Comparison of ENCODE assay signal across 1 cellular context in the genomic region with DNA sequence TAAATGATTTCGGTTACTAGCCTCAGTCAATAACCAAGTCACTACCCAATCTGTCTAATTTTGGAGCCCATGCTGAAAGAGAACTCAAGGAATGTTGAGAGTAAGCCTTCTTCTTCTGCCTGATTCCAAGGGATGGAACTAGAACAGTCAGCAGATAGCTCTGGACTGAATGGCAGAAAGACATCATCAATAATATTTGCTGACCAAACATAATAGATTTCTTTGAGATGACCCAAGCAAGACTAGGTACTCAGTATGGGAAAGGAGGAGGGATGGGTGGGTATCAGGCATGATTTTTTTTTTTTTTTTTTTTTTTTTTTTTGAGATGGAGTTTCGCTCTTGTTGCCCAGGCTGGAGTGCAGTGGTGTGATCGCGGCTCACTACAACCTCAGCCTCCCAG.
TF ChIP-seq lines count a peak whose summit lies in the region.

No MANE protein-coding gene starts in this region.

TF ChIP-seq in GM23338, 12 proteins besides CTCF, POLR2A, EP300 and RAD21 (continued from another document):
- TF ChIP-seq, protein P1, sequence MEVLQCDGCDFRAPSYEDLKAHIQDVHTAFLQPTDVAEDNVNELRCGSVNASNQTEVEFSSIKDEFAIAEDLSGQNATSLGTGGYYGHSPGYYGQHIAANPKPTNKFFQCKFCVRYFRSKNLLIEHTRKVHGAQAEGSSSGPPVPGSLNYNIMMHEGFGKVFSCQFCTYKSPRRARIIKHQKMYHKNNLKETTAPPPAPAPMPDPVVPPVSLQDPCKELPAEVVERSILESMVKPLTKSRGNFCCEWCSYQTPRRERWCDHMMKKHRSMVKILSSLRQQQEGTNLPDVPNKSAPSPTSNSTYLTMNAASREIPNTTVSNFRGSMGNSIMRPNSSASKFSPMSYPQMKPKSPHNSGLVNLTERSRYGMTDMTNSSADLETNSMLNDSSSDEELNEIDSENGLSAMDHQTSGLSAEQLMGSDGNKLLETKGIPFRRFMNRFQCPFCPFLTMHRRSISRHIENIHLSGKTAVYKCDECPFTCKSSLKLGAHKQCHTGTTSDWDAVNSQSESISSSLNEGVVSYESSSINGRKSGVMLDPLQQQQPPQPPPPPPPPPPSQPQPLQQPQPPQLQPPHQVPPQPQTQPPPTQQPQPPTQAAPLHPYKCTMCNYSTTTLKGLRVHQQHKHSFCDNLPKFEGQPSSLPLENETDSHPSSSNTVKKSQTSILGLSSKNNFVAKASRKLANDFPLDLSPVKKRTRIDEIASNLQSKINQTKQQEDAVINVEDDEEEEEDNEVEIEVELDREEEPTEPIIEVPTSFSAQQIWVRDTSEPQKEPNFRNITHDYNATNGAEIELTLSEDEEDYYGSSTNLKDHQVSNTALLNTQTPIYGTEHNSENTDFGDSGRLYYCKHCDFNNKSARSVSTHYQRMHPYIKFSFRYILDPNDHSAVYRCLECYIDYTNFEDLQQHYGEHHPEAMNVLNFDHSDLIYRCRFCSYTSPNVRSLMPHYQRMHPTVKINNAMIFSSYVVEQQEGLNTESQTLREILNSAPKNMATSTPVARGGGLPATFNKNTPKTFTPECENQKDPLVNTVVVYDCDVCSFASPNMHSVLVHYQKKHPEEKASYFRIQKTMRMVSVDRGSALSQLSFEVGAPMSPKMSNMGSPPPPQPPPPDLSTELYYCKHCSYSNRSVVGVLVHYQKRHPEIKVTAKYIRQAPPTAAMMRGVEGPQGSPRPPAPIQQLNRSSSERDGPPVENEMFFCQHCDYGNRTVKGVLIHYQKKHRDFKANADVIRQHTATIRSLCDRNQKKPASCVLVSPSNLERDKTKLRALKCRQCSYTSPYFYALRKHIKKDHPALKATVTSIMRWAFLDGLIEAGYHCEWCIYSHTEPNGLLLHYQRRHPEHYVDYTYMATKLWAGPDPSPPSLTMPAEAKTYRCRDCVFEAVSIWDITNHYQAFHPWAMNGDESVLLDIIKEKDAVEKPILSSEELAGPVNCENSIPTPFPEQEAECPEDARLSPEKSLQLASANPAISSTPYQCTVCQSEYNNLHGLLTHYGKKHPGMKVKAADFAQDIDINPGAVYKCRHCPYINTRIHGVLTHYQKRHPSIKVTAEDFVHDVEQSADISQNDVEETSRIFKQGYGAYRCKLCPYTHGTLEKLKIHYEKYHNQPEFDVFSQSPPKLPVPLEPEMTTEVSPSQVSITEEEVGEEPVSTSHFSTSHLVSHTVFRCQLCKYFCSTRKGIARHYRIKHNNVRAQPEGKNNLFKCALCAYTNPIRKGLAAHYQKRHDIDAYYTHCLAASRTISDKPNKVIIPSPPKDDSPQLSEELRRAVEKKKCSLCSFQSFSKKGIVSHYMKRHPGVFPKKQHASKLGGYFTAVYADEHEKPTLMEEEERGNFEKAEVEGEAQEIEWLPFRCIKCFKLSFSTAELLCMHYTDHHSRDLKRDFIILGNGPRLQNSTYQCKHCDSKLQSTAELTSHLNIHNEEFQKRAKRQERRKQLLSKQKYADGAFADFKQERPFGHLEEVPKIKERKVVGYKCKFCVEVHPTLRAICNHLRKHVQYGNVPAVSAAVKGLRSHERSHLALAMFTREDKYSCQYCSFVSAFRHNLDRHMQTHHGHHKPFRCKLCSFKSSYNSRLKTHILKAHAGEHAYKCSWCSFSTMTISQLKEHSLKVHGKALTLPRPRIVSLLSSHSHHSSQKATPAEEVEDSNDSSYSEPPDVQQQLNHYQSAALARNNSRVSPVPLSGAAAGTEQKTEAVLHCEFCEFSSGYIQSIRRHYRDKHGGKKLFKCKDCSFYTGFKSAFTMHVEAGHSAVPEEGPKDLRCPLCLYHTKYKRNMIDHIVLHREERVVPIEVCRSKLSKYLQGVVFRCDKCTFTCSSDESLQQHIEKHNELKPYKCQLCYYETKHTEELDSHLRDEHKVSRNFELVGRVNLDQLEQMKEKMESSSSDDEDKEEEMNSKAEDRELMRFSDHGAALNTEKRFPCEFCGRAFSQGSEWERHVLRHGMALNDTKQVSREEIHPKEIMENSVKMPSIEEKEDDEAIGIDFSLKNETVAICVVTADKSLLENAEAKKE (CRISPR knock-in tag; IDR thresholded peaks at IDR 0.05), result no peak
- TF ChIP-seq POLR2AphosphoS5 (IDR thresholded peaks at IDR 0.05; ENCODE audit: low read depth), result no peak
- TF ChIP-seq NANOG (IDR thresholded peaks at IDR 0.05; ENCODE audit: borderline replicate concordance), result no peak
- no peak for TF ChIP-seq ZNF114 (CRISPR knock-in tag; IDR thresholded peaks at IDR 0.05)
- TF ChIP-seq CREB1 (CRISPR knock-in tag; IDR thresholded peaks at IDR 0.05; ENCODE audit: low read depth), result no peak
